ENCODE assay signal across 3 cellular contexts in the genomic region with DNA sequence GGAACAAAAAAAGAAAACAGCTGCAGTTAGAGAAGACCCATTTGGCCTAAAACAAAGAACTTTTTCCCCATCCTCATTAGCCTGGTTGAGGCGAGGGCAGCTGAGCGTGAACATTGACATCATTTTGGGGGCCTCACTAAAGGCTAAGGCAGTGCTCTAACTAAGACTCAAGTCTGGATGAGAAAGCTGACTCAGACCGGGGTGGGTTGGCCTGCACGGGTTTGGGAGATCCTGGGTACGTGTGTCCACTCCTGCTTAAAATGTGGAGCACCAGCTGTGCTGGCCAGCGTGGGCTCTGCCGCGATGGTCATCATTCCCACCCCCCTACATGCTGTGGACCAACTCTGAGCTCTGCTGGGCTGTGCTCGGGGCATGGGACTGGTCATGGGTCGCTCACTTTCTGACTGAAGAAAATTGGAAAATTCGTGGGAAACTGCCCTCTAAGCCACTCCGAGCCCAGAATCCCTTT.
TF ChIP-seq lines count a peak whose summit lies in the region.

No MANE protein-coding gene starts in this region.

TF ChIP-seq in HepG2, 621 proteins besides CTCF, POLR2A, EP300 and RAD21 (continues in another document):
- TF ChIP-seq GABPB1 (CRISPR knock-in tag; IDR thresholded peaks at IDR 0.05) (no peak), NFKB2 (CRISPR knock-in tag; IDR thresholded peaks at IDR 0.05; ENCODE audit: borderline replicate concordance) (no peak), U2AF1 (optimal IDR thresholded peaks at IDR 0.05; ENCODE audit: low read depth, low read length) (no peak), ZBTB38 (CRISPR knock-in tag; IDR thresholded peaks at IDR 0.05) (peak; percentile 27; the same call in 1 of the 2 replicates), ZMAT3 (CRISPR knock-in tag; conservative IDR thresholded peaks at IDR 0.05) (peak; percentile 40; the same call in 1 of the 2 replicates), ZKSCAN8 (CRISPR knock-in tag; IDR thresholded peaks at IDR 0.05; ENCODE audit: borderline replicate concordance) (no peak), POLR2G (IDR thresholded peaks at IDR 0.05; ENCODE audit: low read depth, low read length) (peak; percentile 26; the same call in 1 of the 2 replicates)
- TF ChIP-seq, protein P1, sequence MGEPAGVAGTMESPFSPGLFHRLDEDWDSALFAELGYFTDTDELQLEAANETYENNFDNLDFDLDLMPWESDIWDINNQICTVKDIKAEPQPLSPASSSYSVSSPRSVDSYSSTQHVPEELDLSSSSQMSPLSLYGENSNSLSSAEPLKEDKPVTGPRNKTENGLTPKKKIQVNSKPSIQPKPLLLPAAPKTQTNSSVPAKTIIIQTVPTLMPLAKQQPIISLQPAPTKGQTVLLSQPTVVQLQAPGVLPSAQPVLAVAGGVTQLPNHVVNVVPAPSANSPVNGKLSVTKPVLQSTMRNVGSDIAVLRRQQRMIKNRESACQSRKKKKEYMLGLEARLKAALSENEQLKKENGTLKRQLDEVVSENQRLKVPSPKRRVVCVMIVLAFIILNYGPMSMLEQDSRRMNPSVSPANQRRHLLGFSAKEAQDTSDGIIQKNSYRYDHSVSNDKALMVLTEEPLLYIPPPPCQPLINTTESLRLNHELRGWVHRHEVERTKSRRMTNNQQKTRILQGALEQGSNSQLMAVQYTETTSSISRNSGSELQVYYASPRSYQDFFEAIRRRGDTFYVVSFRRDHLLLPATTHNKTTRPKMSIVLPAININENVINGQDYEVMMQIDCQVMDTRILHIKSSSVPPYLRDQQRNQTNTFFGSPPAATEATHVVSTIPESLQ (CRISPR knock-in tag; conservative IDR thresholded peaks at IDR 0.05) = no peak
- TF ChIP-seq, protein P2, sequence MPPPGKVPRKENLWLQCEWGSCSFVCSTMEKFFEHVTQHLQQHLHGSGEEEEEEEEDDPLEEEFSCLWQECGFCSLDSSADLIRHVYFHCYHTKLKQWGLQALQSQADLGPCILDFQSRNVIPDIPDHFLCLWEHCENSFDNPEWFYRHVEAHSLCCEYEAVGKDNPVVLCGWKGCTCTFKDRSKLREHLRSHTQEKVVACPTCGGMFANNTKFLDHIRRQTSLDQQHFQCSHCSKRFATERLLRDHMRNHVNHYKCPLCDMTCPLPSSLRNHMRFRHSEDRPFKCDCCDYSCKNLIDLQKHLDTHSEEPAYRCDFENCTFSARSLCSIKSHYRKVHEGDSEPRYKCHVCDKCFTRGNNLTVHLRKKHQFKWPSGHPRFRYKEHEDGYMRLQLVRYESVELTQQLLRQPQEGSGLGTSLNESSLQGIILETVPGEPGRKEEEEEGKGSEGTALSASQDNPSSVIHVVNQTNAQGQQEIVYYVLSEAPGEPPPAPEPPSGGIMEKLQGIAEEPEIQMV (CRISPR knock-in tag; IDR thresholded peaks at IDR 0.05; ENCODE audit: low read depth) = no peak
- TF ChIP-seq, protein P3, sequence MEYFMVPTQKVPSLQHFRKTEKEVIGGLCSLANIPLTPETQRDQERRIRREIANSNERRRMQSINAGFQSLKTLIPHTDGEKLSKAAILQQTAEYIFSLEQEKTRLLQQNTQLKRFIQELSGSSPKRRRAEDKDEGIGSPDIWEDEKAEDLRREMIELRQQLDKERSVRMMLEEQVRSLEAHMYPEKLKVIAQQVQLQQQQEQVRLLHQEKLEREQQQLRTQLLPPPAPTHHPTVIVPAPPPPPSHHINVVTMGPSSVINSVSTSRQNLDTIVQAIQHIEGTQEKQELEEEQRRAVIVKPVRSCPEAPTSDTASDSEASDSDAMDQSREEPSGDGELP (IDR thresholded peaks at IDR 0.05; ENCODE audit: borderline replicate concordance, low read depth) = no peak

TF ChIP-seq in GM12878, 131 proteins besides CTCF, POLR2A, EP300 and RAD21:
- TF ChIP-seq SMARCA5 (IDR thresholded peaks at IDR 0.05) (no peak), PAX5 (IDR thresholded peaks at IDR 0.05; ENCODE audit: borderline replicate concordance, low read depth, low read length) (peak; percentile 49; the same call in 1 of the 2 replicates)
TF ChIP-seq in GM12878: peak in this region for 1.

TF ChIP-seq in SK-N-SH, 30 proteins besides CTCF, POLR2A, EP300 and RAD21:
- no peak for TF ChIP-seq RCOR1 (IDR thresholded peaks at IDR 0.05; ENCODE audit: low read length)
- no peak for TF ChIP-seq MXI1 (IDR thresholded peaks at IDR 0.05; ENCODE audit: low read depth, low read length)
